Comparison of ENCODE assay signal across 9 cellular contexts in genomic region chr20:36607586-36608387, GRCh38. TPM values are rescaled to one million over a fixed set of nuclear protein-coding genes. Genes with fewer than 3 reads are reported as not detected.
A peak's percentile ranks its signal among the peaks of the same experiment; 100 is the strongest.
DNase-seq lines count a peak whose midpoint lies in the region; ATAC-seq, FAIRE-seq and TF ChIP-seq lines count a peak whose summit lies in the region.
"Had no signal": no experiment of that assay in that cellular context is flagged by ENCODE, and none has a peak within 500 bp of the region (broad histone marks: within the 10 kb centered on the region; RNA-seq: fewer than 3 reads in every experiment).

No MANE protein-coding gene starts in this region.

- H3K36me3 Mint-ChIP-seq in CD14-positive monocyte (peaks cover 50 to 56% of the 10 kb centered on the region in 2 donors), naive B cell (peaks cover 0 to 4% of the 10 kb centered on the region in 2 donors)
- H3K36me3 Mint-ChIP-seq in activated naive CD8-positive, alpha-beta T cell treated with anti-CD3 and anti-CD28 coated beads, Interleukin-2, amount 50 U/mL, for 24 hours (ENCODE audit: low read depth), result peaks cover 54% of the 10 kb centered on the region

- ATAC-seq in activated naive CD8-positive, alpha-beta T cell treated with anti-CD3 and anti-CD28 coated beads, Interleukin-2, amount 50 U/mL, for 24 hours, result no peak
- ATAC-seq in naive B cell (ENCODE audit: low read depth in 2 of 2), result no peak

- no peak for FAIRE-seq in GM12892 (lab: Jason Lieb, UNC)

- peak overlapping the region; percentile 96 to 99 (median 98) for H3K27ac Mint-ChIP-seq in CD14-positive monocyte
- H3K27ac Mint-ChIP-seq in activated naive CD8-positive, alpha-beta T cell treated with anti-CD3 and anti-CD28 coated beads, Interleukin-2, amount 50 U/mL, for 24 hours, result peak overlapping the region; percentile 92
- peak overlapping the region in 4 of 6 donors; percentile 59 to 99 (median 78) for H3K27ac Mint-ChIP-seq in naive B cell

- H3K4me3 Mint-ChIP-seq in CD14-positive monocyte (peak overlapping the region; percentile 98 to 99), naive B cell (peak overlapping the region in 7 of 8 donors; percentile 82 to 97 (median 95))
- peak overlapping the region; percentile 98 for H3K4me3 Mint-ChIP-seq in activated naive CD8-positive, alpha-beta T cell treated with anti-CD3 and anti-CD28 coated beads, Interleukin-2, amount 50 U/mL, for 24 hours

- intact Hi-C loops in CD14-positive monocyte (cut with micrococcal nuclease), result loop anchor here (5.0 kb wide), 1 partner anchor 50 kb away; no protein-coding TSS in a partner anchor

- H3K27me3 Mint-ChIP-seq in CD14-positive monocyte (ENCODE audit: low read depth in 3 of 3) (peaks cover 0 to 3% (median under 1%) of the 10 kb centered on the region in 3 donors), naive B cell (no peaks in the 10 kb centered on the region)
- peaks cover 2% of the 10 kb centered on the region for H3K27me3 Mint-ChIP-seq in activated naive CD8-positive, alpha-beta T cell treated with anti-CD3 and anti-CD28 coated beads, Interleukin-2, amount 50 U/mL, for 24 hours

- H3K9me3 Mint-ChIP-seq in CD14-positive monocyte (peaks cover 0 to 1% (median 0%) of the 10 kb centered on the region in 7 donors), naive B cell (no peaks in the 10 kb centered on the region)
- no peaks in the 10 kb centered on the region for H3K9me3 Mint-ChIP-seq in activated naive CD8-positive, alpha-beta T cell treated with anti-CD3 and anti-CD28 coated beads, Interleukin-2, amount 50 U/mL, for 24 hours

- TF ChIP-seq POLR2A in GM12892 (IDR thresholded peaks at IDR 0.05; ENCODE audit: low read depth, low read length), result no peak

- no peak for DNase-seq in CD14-positive monocyte (ENCODE audit: low spot score)
- DNase-seq in HuH-7 (ENCODE audit: low spot score), result peak; percentile 63
- no peak for DNase-seq in activated naive CD8-positive, alpha-beta T cell treated with anti-CD3 and anti-CD28 coated beads, Interleukin-2, amount 50 U/mL, for 24 hours
- DNase-seq in naive B cell, result no peak
- DNase-seq in activated CD4-positive, CD25-positive, alpha-beta regulatory T cell (lab: John Stamatoyannopoulos, UW), result no peak
- no peak for DNase-seq in GM12892 (ENCODE audit: insufficient read length)
- no peak for DNase-seq in GM13977 (ENCODE audit: low spot score)
- no peak for DNase-seq in iPS-NIHi7 (ENCODE audit: extremely low spot score)
- DNase-seq: NCI-H2107 had no signal

- H3K4me1 Mint-ChIP-seq in CD14-positive monocyte (peaks cover 27% of the 10 kb centered on the region), naive B cell (peaks cover 29 to 42% (median 38%) of the 10 kb centered on the region in 3 donors)
- H3K4me1 Mint-ChIP-seq in activated naive CD8-positive, alpha-beta T cell treated with anti-CD3 and anti-CD28 coated beads, Interleukin-2, amount 50 U/mL, for 24 hours, result peaks cover 36% of the 10 kb centered on the region

- TF ChIP-seq CTCF in CD14-positive monocyte (IDR thresholded peaks at IDR 0.05) (no peak), GM13977 (IDR thresholded peaks at IDR 0.05; ENCODE audit: extremely low read depth, insufficient read depth, missing control alignments) (no peak)

- in situ Hi-C loops in GM13977 (cut with MboI; ENCODE audit: low pct_unique_long_range_greater_than_20kb, low sequenced_read_pairs, unreplicated experiment), result loop anchor here (10.0 to 25.0 kb wide), 2 partner anchors 153 to 280 kb away; partner anchors contain the start of gene TLDC2

RNA-seq across cellular contexts. Expression of gene RAB5IF, which starts 2.2 kb away (rescaled TPM):
- polyA plus RNA-seq in CD14-positive monocyte, result 100 to 1,000 TPM; 757 to 790 TPM
- polyA plus RNA-seq in naive B cell (ENCODE audit: low read depth in 6 of 6), result 100 to 1,000 TPM in 5 of 6 donors, 10 to 100 TPM in 1; 84.9 to 162 (median 111) TPM
- 71.4 TPM for polyA plus RNA-seq in GM12892 (2012; ENCODE audit: missing spikeins)

RNA-seq across cellular contexts. Expression of gene TGIF2, which starts 34.4 kb away (rescaled TPM):
- polyA plus RNA-seq in CD14-positive monocyte (10 to 100 TPM; 11.0 to 12.2 TPM), naive B cell (ENCODE audit: low read depth in 6 of 6) (10 to 100 TPM; 33.3 to 50.5 (median 39.9) TPM)
- polyA plus RNA-seq in GM12892 (2012; ENCODE audit: missing spikeins), result 24.2 TPM

RNA-seq across cellular contexts. Expression of gene SLA2, which starts 38.2 kb away (rescaled TPM):
- polyA plus RNA-seq in CD14-positive monocyte (under 1 TPM; 0.16 to 0.17 TPM), naive B cell (ENCODE audit: low read depth in 6 of 6) (under 1 TPM in 4 of 6 donors, not detected in 2; 0.09 to 0.40 (median 0.23) TPM)
- 0.70 TPM for polyA plus RNA-seq in GM12892 (2012; ENCODE audit: missing spikeins)

Comparison
In these comparisons a context has a peak if more than half of its experiments do, and no peak if none do; other contexts are left out.
1. RNA of gene RAB5IF, which starts 2.2 kb away (polyA plus RNA-seq): 757 to 790 TPM in CD14-positive monocyte; 84.9 to 162 TPM in naive B cell; every median in the first group is over 4 times any median in the second.
2. Peak in every context shown above with its lines, with median percentiles within 50 percentile points of each other: H3K27ac Mint-ChIP-seq and H3K4me3 Mint-ChIP-seq.